ENCODE assay signal across 2 cellular contexts in the genomic region with DNA sequence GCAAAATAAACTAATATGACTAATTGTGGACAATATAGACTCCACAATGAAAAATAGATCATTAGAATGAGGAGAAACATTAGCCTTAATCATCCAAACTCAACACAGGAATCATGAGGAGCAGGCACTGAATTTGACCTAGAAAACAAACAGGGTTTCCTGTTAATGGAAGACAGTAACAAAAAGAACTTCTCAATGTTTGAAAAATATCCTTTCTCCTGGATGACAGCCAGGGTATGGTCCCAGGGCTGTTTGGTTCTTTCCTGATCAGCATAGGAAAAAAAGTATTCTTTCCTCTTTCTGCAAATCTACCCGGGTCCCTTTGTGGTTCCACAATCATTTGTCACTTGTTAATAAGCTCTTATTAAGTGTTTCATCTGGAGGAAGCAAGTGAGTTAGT.
TF ChIP-seq lines count a peak whose summit lies in the region.

No MANE protein-coding gene starts in this region.

TF ChIP-seq in IMR-90, 13 proteins besides CTCF, POLR2A, EP300 and RAD21:
- TF ChIP-seq CEBPB (IDR thresholded peaks at IDR 0.05; ENCODE audit: low read depth, low read length) (no peak), MAFK (IDR thresholded peaks at IDR 0.05; ENCODE audit: low read depth, low read length) (no peak)

TF ChIP-seq in endothelial cell of umbilical vein, 7 proteins besides CTCF, POLR2A, EP300 and RAD21:
- TF ChIP-seq FOS (IDR thresholded peaks at IDR 0.05; ENCODE audit: borderline replicate concordance, insufficient read depth, low read length) (no peak), POLR2AphosphoS5 (IDR thresholded peaks at IDR 0.05; ENCODE audit: insufficient read depth, low read depth, low read length) (no peak), JUN (IDR thresholded peaks at IDR 0.05; ENCODE audit: borderline replicate concordance, insufficient read depth, insufficient read length, low read depth) (no peak), EZH2 (IDR thresholded peaks at IDR 0.05; ENCODE audit: borderline replicate concordance, low read depth, low read length, severe bottlenecking) (no peak), MYC (IDR thresholded peaks at IDR 0.05; ENCODE audit: low read depth, low read length) (no peak), GATA2 (IDR thresholded peaks at IDR 0.05; ENCODE audit: insufficient read depth, insufficient read length, low read depth, low read length) (no peak)
- TF ChIP-seq, protein P1, sequence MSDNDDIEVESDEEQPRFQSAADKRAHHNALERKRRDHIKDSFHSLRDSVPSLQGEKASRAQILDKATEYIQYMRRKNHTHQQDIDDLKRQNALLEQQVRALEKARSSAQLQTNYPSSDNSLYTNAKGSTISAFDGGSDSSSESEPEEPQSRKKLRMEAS (IDR thresholded peaks at IDR 0.05; ENCODE audit: insufficient read depth, insufficient read length): no peak
